In genomic region chr18:3794537-3795348, GRCh38 we compare ENCODE assay signal across 10 cellular contexts.
DNase-seq lines count a peak whose midpoint lies in the region; ATAC-seq and TF ChIP-seq lines count a peak whose summit lies in the region.
"Had no signal": no experiment of that assay in that cellular context is flagged by ENCODE, and none has a peak within 500 bp of the region (broad histone marks: within the 10 kb centered on the region; RNA-seq: fewer than 3 reads in every experiment).

No MANE protein-coding gene starts in this region.

- H3K27ac ChIP-seq in HUES48 (ENCODE audit: low read depth, low read length): peak overlapping the region; percentile 14
- H3K27ac ChIP-seq: psoas muscle had no signal

- no peak overlapping the region for H3K4me3 Mint-ChIP-seq in T-helper 17 cell
- H3K4me3 Mint-ChIP-seq in activated T-helper 17 cell treated with anti-CD3 and anti-CD28 coated beads, Interleukin-2, amount 50 U/mL, for 72 hours: no peak overlapping the region

- H3K27me3 ChIP-seq in HUES48 (ENCODE audit: control insufficient read depth, insufficient read depth, low read length): no peaks in the 10 kb centered on the region

- H3K4me3 ChIP-seq in AG10803 (ENCODE audit: low read length) (no peak overlapping the region), HUES48 (ENCODE audit: low read depth, low read length) (no peak overlapping the region)
- H3K4me3 ChIP-seq: psoas muscle had no signal

- H3K4me1 Mint-ChIP-seq in T-helper 17 cell: no peaks in the 10 kb centered on the region
- no peaks in the 10 kb centered on the region for H3K4me1 Mint-ChIP-seq in activated T-helper 17 cell treated with anti-CD3 and anti-CD28 coated beads, Interleukin-2, amount 50 U/mL, for 72 hours

- H3K4me1 ChIP-seq in HUES48 (ENCODE audit: control insufficient read depth, insufficient read depth, low read length): peaks cover 6% of the 10 kb centered on the region; the same call in 1 of the 2 replicates
- H3K4me1 ChIP-seq: psoas muscle had no signal

- no peaks in the 10 kb centered on the region for H3K9me3 Mint-ChIP-seq in activated T-helper 17 cell treated with anti-CD3 and anti-CD28 coated beads, Interleukin-2, amount 50 U/mL, for 72 hours

- H3K36me3 Mint-ChIP-seq in T-helper 17 cell (ENCODE audit: low read depth): no peaks in the 10 kb centered on the region
- H3K36me3 Mint-ChIP-seq in activated T-helper 17 cell treated with anti-CD3 and anti-CD28 coated beads, Interleukin-2, amount 50 U/mL, for 72 hours (ENCODE audit: low read depth): no peaks in the 10 kb centered on the region

- peak; percentile 78 for DNase-seq in AG10803 (ENCODE audit: low read depth)
- peak; percentile 97 for DNase-seq in amniotic epithelial cell (ENCODE audit: low read depth)
- peak; percentile 57 for DNase-seq in inferior parietal cortex (ENCODE audit: extremely low spot score)
- DNase-seq in NOMO-1 treated with DMSO at 0.1 percent for 48 hours (lab: John Stamatoyannopoulos, UW; ENCODE audit: unreplicated experiment): no peak
- DNase-seq in T-helper 17 cell: no peak
- no peak for DNase-seq in germinal center (ENCODE audit: low spot score)
- DNase-seq: NCI-H1417, psoas muscle had no signal

- no peak for ATAC-seq in T-helper 17 cell
- no peak for ATAC-seq in activated T-helper 17 cell treated with anti-CD3 and anti-CD28 coated beads, Interleukin-2, amount 50 U/mL, for 72 hours (replicated peaks)
- ATAC-seq: psoas muscle had no signal

- no peak overlapping the region for H3K9ac ChIP-seq in HUES48 (ENCODE audit: low read depth, low read length)

- H3K9me3 ChIP-seq in HUES48 (ENCODE audit: control insufficient read depth, insufficient read depth, low read length) (no peaks in the 10 kb centered on the region), T-helper 17 cell (ENCODE audit: control insufficient read depth, low read length, poor library complexity, severe bottlenecking) (no peaks in the 10 kb centered on the region)
- H3K9me3 ChIP-seq: psoas muscle had no signal

- peaks cover 41% of the 10 kb centered on the region for H3K27me3 Mint-ChIP-seq in T-helper 17 cell
- peaks cover 24% of the 10 kb centered on the region for H3K27me3 Mint-ChIP-seq in activated T-helper 17 cell treated with anti-CD3 and anti-CD28 coated beads, Interleukin-2, amount 50 U/mL, for 72 hours

- no peak overlapping the region for H3K27ac Mint-ChIP-seq in T-helper 17 cell
- H3K27ac Mint-ChIP-seq in activated T-helper 17 cell treated with anti-CD3 and anti-CD28 coated beads, Interleukin-2, amount 50 U/mL, for 72 hours: no peak overlapping the region

- TF ChIP-seq CTCF in AG10803 (conservative IDR thresholded peaks at IDR 0.05; ENCODE audit: low read length): no peak

- H3K36me3 ChIP-seq in HUES48 (ENCODE audit: control insufficient read depth, insufficient read depth, low read length): no peaks in the 10 kb centered on the region

Comparison
In these comparisons a context has a peak if more than half of its experiments do, and no peak if none do; other contexts are left out.
1. DNase-seq: peak in AG10803 (single experiment), amniotic epithelial cell (single experiment) and inferior parietal cortex (single experiment); none in NOMO-1 treated with DMSO at 0.1 percent for 48 hours (single experiment), T-helper 17 cell (0 of 3) and germinal center (single experiment).